Comparison of ENCODE assay signal across 8 cellular contexts in the genomic region with DNA sequence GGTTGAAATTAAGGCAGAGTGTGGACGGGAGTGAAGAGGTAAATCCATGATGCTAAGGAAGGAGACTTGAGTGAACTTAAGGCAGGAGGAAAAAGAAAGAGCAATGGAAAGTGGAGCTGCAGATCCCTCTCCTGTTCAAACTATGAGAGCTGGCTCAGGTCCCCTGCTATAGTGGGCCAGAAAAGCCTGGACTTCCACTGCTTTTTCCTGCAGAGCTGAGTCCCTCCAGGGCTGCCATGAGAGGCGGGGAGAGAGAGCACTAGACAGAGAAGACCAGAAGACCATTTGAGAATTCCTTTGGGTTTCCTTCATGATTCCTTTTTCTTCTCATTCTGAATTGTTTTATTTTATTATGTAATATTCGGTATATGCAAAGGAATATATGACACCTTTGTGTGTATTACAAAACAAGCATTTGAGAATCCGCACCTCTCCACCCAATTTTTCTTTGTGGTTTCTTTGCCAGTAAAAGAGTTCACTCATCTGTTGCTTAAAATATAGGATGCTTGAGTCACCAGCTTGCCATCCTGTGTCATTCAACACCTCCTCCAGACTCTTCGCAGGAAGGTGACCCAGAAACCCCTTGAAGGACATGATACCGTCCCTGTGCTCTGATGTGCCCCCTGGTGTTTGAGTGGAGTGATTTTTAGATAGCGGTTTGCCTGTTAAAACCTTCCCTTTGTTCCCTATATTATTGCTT. TPM values are rescaled to one million over a fixed set of nuclear protein-coding genes. Genes with fewer than 3 reads are reported as not detected.
DNase-seq lines count a peak whose midpoint lies in the region; ATAC-seq, FAIRE-seq and TF ChIP-seq lines count a peak whose summit lies in the region.

No MANE protein-coding gene starts in this region.

- H3K27ac ChIP-seq in WERI-Rb-1 = no peak overlapping the region

- peak; percentile 72 for DNase-seq in GM03348 (ENCODE audit: low spot score)
- peak; percentile 29 for DNase-seq in MG63
- DNase-seq in WERI-Rb-1 = peak; percentile 64
- DNase-seq in bronchial epithelial cell (ENCODE audit: low read depth) = peak; percentile 92
- DNase-seq in left colon = peak in 1 of 2 donors; percentile 56
- DNase-seq in stimulated activated CD8-positive, alpha-beta memory T cell treated with anti-CD3 and anti-CD28 coated beads, Interleukin-12 subunit alpha, Interleukin-12 subunit beta, amount 100 ng/mL, for 1 hour (ENCODE audit: low read depth) = peak; percentile 60
- no peak for DNase-seq in NCI-H510A treated with DMSO at 0.1 percent for 48 hours (lab: John Stamatoyannopoulos, UW)

- H3K27me3 ChIP-seq in MG63 (no peaks in the 10 kb centered on the region), WERI-Rb-1 (ENCODE audit: insufficient read depth, low read depth, severe bottlenecking) (no peaks in the 10 kb centered on the region), bronchial epithelial cell (ENCODE audit: control insufficient read depth, insufficient read depth, low read length) (no peaks in the 10 kb centered on the region)

- peak; percentile 65 for TF ChIP-seq CTCF in WERI-Rb-1 (IDR thresholded peaks at IDR 0.05; ENCODE audit: low read depth, low read length)
- TF ChIP-seq CTCF in bronchial epithelial cell (IDR thresholded peaks at IDR 0.05; ENCODE audit: insufficient read depth, low read length, severe bottlenecking) = peak; percentile 69

- no peak for FAIRE-seq in bronchial epithelial cell (lab: Jason Lieb, UNC)

- intact Hi-C loops in left colon (cut with DNase I, micrococcal nuclease) = no loop called here

- ATAC-seq in left colon (peak; percentile 32), HG03442 (IDR thresholded peaks at IDR 0.05; ENCODE audit: unreplicated experiment) (no peak)

- H3K36me3 ChIP-seq in MG63 (peaks cover 7% of the 10 kb centered on the region), WERI-Rb-1 (peaks cover 13% of the 10 kb centered on the region), bronchial epithelial cell (ENCODE audit: control insufficient read depth, insufficient read depth, low read length) (peaks cover 4% of the 10 kb centered on the region)

- H3K4me3 ChIP-seq in MG63 (no peak overlapping the region), WERI-Rb-1 (ENCODE audit: low read depth, low read length) (no peak overlapping the region), bronchial epithelial cell (ENCODE audit: low read depth, low read length) (no peak overlapping the region)

- no peaks in the 10 kb centered on the region for H3K9me3 ChIP-seq in MG63
- H3K9me3 ChIP-seq in WERI-Rb-1 (ENCODE audit: severe bottlenecking) = no peaks in the 10 kb centered on the region

RNA-seq across cellular contexts. Expression of a gene that starts 24.4 kb away (rescaled TPM):
- 15.0 and 26.5 TPM in 2 replicates for total RNA-seq in MG63 (2014; rRNA removed; shearing (Covaris generic); ENCODE audit: low replicate concordance)
- total RNA-seq in bronchial epithelial cell (44.2 and 66.4 TPM in 2 replicates), left colon (100 to 1,000 TPM; 172 to 215 TPM)

RNA-seq across cellular contexts. Expression of a gene that starts 56.8 kb away (rescaled TPM):
- 2.7 and 14.0 TPM in 2 replicates for total RNA-seq in MG63 (2014; rRNA removed; shearing (Covaris generic); ENCODE audit: low replicate concordance)
- 5.4 and 6.1 TPM in 2 replicates for total RNA-seq in bronchial epithelial cell
- 10 to 100 TPM in 1 of 2 donors, 1 to 10 TPM in 1; 8.8 to 11.0 TPM for total RNA-seq in left colon

RNA-seq across cellular contexts. Expression of a gene that starts 57.6 kb away (rescaled TPM):
- total RNA-seq in MG63 (2014; rRNA removed; shearing (Covaris generic); ENCODE audit: low replicate concordance) = not detected in 2 replicates
- total RNA-seq in bronchial epithelial cell (not detected in 2 replicates), left colon (not detected)
